Comparison of ENCODE assay signal across 1 cellular context in the genomic region with DNA sequence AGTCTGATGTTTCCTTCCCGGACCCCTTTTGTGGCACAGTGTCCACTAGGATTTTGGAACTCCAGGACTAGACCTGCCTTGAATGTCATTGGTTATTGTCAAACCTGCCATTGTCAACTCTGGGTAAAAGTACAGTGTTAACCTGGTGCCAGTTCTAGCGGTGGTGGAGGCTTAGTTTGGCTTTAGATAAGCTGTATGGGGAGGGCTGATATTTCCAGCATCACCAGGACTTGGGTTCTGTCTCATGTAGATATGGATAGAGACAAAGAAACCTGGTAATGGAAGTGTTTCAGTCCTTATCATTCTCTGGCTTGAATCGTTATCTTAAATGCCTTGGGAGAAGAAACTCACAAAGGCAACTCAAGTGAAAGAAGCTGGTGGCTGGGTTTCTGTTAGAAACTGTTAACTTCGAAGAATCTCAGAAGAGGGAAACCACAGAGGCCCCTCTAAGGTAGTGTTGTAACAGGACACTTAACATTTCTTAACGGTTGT.
TF ChIP-seq lines count a peak whose summit lies in the region.

No MANE protein-coding gene starts in this region.

TF ChIP-seq in K562, 482 proteins besides CTCF, POLR2A, EP300 and RAD21 (continued from another document and continues in another):
- TF ChIP-seq SMAD1 (IDR thresholded peaks at IDR 0.05; ENCODE audit: low read depth, low read length, partially characterized antibody), result peak; percentile 85
- TF ChIP-seq PURB (CRISPR knock-in tag; IDR thresholded peaks at IDR 0.05; ENCODE audit: low read depth), result no peak
- TF ChIP-seq SAFB (IDR thresholded peaks at IDR 0.05; ENCODE audit: borderline replicate concordance, low read depth, low read length), result no peak
- TF ChIP-seq, protein P1, sequence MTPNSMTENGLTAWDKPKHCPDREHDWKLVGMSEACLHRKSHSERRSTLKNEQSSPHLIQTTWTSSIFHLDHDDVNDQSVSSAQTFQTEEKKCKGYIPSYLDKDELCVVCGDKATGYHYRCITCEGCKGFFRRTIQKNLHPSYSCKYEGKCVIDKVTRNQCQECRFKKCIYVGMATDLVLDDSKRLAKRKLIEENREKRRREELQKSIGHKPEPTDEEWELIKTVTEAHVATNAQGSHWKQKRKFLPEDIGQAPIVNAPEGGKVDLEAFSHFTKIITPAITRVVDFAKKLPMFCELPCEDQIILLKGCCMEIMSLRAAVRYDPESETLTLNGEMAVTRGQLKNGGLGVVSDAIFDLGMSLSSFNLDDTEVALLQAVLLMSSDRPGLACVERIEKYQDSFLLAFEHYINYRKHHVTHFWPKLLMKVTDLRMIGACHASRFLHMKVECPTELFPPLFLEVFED (CRISPR knock-in tag; conservative IDR thresholded peaks at IDR 0.05), result peak; percentile 77; the same call in 1 of the 2 replicates
- TF ChIP-seq HCFC1 (IDR thresholded peaks at IDR 0.05; ENCODE audit: low read depth, low read length), result no peak
- TF ChIP-seq, protein P2, sequence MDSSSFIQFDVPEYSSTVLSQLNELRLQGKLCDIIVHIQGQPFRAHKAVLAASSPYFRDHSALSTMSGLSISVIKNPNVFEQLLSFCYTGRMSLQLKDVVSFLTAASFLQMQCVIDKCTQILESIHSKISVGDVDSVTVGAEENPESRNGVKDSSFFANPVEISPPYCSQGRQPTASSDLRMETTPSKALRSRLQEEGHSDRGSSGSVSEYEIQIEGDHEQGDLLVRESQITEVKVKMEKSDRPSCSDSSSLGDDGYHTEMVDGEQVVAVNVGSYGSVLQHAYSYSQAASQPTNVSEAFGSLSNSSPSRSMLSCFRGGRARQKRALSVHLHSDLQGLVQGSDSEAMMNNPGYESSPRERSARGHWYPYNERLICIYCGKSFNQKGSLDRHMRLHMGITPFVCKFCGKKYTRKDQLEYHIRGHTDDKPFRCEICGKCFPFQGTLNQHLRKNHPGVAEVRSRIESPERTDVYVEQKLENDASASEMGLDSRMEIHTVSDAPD (CRISPR knock-in tag; IDR thresholded peaks at IDR 0.05), result peak; percentile 60; the same call in 1 of the 2 replicates
- TF ChIP-seq, protein P3, sequence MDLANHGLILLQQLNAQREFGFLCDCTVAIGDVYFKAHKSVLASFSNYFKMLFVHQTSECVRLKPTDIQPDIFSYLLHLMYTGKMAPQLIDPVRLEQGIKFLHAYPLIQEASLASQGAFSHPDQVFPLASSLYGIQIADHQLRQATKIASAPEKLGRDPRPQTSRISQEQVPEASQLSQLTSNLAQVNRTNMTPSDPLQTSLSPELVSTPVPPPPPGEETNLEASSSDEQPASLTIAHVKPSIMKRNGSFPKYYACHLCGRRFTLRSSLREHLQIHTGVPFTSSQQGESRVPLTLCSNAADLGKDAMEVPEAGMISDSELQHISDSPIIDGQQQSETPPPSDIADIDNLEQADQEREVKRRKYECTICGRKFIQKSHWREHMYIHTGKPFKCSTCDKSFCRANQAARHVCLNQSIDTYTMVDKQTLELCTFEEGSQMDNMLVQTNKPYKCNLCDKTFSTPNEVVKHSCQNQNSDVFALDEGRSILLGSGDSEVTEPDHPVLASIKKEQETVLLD (IDR thresholded peaks at IDR 0.05), result peak; percentile 81; the same call in 1 of the 2 replicates
- TF ChIP-seq, protein P4, sequence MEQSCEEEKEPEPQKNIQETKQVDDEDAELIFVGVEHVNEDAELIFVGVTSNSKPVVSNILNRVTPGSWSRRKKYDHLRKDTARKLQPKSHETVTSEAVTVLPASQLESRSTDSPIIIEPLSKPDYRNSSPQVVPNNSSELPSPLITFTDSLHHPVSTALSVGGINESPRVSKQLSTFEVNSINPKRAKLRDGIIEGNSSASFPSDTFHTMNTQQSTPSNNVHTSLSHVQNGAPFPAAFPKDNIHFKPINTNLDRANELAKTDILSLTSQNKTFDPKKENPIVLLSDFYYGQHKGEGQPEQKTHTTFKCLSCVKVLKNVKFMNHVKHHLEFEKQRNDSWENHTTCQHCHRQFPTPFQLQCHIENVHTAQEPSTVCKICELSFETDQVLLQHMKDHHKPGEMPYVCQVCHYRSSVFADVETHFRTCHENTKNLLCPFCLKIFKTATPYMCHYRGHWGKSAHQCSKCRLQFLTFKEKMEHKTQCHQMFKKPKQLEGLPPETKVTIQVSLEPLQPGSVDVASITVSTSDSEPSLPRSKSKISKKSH (CRISPR knock-in tag; IDR thresholded peaks at IDR 0.05), result no peak
- TF ChIP-seq, protein P5, sequence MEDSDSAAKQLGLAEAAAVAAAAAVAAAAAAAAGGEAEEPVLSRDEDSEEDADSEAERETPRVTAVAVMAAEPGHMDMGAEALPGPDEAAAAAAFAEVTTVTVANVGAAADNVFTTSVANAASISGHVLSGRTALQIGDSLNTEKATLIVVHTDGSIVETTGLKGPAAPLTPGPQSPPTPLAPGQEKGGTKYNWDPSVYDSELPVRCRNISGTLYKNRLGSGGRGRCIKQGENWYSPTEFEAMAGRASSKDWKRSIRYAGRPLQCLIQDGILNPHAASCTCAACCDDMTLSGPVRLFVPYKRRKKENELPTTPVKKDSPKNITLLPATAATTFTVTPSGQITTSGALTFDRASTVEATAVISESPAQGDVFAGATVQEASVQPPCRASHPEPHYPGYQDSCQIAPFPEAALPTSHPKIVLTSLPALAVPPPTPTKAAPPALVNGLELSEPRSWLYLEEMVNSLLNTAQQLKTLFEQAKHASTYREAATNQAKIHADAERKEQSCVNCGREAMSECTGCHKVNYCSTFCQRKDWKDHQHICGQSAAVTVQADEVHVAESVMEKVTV (CRISPR knock-in tag; IDR thresholded peaks at IDR 0.05), result 0 out of 2 replicates have a peak, but pooled peaks have one; percentile 25
- TF ChIP-seq MIER1 (IDR thresholded peaks at IDR 0.05; ENCODE audit: low read depth), result peak; percentile 97
- TF ChIP-seq ZNF507 (tag; conservative IDR thresholded peaks at IDR 0.05), result no peak
- TF ChIP-seq, protein P6, sequence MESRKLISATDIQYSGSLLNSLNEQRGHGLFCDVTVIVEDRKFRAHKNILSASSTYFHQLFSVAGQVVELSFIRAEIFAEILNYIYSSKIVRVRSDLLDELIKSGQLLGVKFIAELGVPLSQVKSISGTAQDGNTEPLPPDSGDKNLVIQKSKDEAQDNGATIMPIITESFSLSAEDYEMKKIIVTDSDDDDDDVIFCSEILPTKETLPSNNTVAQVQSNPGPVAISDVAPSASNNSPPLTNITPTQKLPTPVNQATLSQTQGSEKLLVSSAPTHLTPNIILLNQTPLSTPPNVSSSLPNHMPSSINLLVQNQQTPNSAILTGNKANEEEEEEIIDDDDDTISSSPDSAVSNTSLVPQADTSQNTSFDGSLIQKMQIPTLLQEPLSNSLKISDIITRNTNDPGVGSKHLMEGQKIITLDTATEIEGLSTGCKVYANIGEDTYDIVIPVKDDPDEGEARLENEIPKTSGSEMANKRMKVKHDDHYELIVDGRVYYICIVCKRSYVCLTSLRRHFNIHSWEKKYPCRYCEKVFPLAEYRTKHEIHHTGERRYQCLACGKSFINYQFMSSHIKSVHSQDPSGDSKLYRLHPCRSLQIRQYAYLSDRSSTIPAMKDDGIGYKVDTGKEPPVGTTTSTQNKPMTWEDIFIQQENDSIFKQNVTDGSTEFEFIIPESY (CRISPR knock-in tag; IDR thresholded peaks at IDR 0.05), result no peak; the same call in 1 of the 2 replicates
- TF ChIP-seq NFIC (IDR thresholded peaks at IDR 0.05), result peak; percentile 96
- TF ChIP-seq, protein P7, sequence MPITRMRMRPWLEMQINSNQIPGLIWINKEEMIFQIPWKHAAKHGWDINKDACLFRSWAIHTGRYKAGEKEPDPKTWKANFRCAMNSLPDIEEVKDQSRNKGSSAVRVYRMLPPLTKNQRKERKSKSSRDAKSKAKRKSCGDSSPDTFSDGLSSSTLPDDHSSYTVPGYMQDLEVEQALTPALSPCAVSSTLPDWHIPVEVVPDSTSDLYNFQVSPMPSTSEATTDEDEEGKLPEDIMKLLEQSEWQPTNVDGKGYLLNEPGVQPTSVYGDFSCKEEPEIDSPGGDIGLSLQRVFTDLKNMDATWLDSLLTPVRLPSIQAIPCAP (CRISPR knock-in tag; IDR thresholded peaks at IDR 0.05; ENCODE audit: borderline replicate concordance), result no peak
- no peak for TF ChIP-seq NFIX (CRISPR knock-in tag; IDR thresholded peaks at IDR 0.05; ENCODE audit: low read depth)
- no peak for TF ChIP-seq TEAD2 (tag; IDR thresholded peaks at IDR 0.05)
- TF ChIP-seq DACH1 (IDR thresholded peaks at IDR 0.05; ENCODE audit: partially characterized antibody), result no peak
- no peak for TF ChIP-seq KDM2B (CRISPR knock-in tag; IDR thresholded peaks at IDR 0.05)
- peak in 1 of 2 experiments; percentile 87; a peak in 2 of 4 replicates for TF ChIP-seq TEAD1 (CRISPR knock-in tag; IDR thresholded peaks at IDR 0.05)
- TF ChIP-seq FOXA3 (CRISPR knock-in tag; conservative IDR thresholded peaks at IDR 0.05 in 1 of 2, IDR thresholded peaks at IDR 0.05 in 1 of 2), result no peak
- peak; percentile 90 for TF ChIP-seq ZKSCAN1 (IDR thresholded peaks at IDR 0.05; ENCODE audit: low read depth, low read length)
- TF ChIP-seq HMGN3 (IDR thresholded peaks at IDR 0.05; ENCODE audit: borderline replicate concordance, extremely low read depth, insufficient read length, low read depth, low read length), result peak; percentile 92
- TF ChIP-seq, protein P8, sequence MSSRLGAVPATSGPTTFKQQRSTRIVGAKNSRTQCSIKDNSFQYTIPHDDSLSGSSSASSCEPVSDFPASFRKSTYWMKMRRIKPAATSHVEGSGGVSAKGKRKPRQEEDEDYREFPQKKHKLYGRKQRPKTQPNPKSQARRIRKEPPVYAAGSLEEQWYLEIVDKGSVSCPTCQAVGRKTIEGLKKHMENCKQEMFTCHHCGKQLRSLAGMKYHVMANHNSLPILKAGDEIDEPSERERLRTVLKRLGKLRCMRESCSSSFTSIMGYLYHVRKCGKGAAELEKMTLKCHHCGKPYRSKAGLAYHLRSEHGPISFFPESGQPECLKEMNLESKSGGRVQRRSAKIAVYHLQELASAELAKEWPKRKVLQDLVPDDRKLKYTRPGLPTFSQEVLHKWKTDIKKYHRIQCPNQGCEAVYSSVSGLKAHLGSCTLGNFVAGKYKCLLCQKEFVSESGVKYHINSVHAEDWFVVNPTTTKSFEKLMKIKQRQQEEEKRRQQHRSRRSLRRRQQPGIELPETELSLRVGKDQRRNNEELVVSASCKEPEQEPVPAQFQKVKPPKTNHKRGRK (tag; IDR thresholded peaks at IDR 0.05), result no peak
- TF ChIP-seq RBM39 (optimal IDR thresholded peaks at IDR 0.05; ENCODE audit: low read depth, low read length), result no peak
- TF ChIP-seq TSC22D4 (tag; IDR thresholded peaks at IDR 0.05), result no peak
- TF ChIP-seq, protein P9, sequence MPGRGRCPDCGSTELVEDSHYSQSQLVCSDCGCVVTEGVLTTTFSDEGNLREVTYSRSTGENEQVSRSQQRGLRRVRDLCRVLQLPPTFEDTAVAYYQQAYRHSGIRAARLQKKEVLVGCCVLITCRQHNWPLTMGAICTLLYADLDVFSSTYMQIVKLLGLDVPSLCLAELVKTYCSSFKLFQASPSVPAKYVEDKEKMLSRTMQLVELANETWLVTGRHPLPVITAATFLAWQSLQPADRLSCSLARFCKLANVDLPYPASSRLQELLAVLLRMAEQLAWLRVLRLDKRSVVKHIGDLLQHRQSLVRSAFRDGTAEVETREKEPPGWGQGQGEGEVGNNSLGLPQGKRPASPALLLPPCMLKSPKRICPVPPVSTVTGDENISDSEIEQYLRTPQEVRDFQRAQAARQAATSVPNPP (IDR thresholded peaks at IDR 0.05; ENCODE audit: borderline replicate concordance, insufficient read depth, insufficient read length), result no peak
- TF ChIP-seq FOXJ3 (CRISPR knock-in tag; IDR thresholded peaks at IDR 0.05), result no peak
- TF ChIP-seq, protein P10, sequence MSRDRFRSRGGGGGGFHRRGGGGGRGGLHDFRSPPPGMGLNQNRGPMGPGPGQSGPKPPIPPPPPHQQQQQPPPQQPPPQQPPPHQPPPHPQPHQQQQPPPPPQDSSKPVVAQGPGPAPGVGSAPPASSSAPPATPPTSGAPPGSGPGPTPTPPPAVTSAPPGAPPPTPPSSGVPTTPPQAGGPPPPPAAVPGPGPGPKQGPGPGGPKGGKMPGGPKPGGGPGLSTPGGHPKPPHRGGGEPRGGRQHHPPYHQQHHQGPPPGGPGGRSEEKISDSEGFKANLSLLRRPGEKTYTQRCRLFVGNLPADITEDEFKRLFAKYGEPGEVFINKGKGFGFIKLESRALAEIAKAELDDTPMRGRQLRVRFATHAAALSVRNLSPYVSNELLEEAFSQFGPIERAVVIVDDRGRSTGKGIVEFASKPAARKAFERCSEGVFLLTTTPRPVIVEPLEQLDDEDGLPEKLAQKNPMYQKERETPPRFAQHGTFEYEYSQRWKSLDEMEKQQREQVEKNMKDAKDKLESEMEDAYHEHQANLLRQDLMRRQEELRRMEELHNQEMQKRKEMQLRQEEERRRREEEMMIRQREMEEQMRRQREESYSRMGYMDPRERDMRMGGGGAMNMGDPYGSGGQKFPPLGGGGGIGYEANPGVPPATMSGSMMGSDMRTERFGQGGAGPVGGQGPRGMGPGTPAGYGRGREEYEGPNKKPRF (IDR thresholded peaks at IDR 0.05; ENCODE audit: low read depth, low read length), result no peak
- TF ChIP-seq ESRRA (IDR thresholded peaks at IDR 0.05; ENCODE audit: borderline replicate concordance, low read depth), result peak; percentile 73; the same call in 1 of the 2 replicates
- no peak for TF ChIP-seq YBX1 (IDR thresholded peaks at IDR 0.05)
- no peak for TF ChIP-seq PTRF (tag; IDR thresholded peaks at IDR 0.05)
- TF ChIP-seq PCBP2 (IDR thresholded peaks at IDR 0.05; ENCODE audit: low read depth, low read length, poor library complexity, severe bottlenecking), result no peak
- no peak for TF ChIP-seq ELF2 (CRISPR knock-in tag; IDR thresholded peaks at IDR 0.05)
- TF ChIP-seq, protein P11, sequence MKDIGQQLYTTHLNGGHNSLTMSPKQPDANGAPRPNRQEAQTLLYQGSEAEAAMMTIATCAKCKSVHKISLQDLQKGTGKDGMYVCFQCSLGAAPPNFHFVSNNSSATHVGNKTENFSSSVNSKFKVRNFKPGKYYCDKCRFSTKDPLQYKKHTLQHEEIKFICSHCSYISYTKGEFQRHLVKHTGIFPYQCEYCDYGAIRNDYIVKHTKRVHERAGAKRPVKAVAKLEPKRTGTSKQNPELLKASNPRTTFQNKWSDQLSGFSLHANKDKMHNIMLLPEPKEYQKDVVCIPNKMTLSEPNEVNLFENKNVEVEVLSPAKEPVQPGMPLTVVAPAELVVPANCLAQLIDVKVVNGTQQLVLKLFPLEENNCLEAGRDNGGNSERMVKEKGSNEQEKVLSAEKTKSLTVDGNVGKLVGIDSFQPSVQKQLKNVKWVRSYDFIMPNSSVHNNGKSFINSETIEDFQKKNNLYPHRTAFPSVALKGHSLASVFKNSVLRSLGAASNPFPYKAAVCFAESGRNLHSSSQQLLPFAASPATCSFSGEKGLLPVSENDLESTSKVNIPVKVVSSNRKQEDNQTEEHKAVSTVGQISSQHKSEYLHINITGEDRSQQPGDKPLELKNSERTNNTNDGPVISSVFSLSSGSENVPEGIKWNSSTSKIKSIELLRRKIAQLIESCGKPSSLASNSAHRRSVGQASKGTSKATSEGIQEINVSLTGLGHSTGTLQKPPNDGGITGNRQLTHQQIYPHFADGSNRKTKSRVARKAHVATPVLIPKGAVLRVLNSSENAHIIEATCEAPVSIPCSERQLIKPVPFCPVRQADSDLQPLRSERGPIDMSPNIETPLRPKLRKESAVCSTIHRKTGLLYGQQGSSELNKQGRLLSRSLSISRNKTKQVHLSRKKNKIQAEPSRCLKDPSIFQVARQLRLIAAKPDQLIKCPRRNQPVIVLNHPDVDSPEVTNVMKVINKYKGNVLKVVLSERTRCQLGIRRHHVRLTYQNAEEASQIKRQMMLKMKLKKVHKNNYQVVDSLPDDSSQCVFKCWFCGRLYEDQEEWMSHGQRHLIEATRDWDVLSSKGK (CRISPR knock-in tag; IDR thresholded peaks at IDR 0.05), result no peak
- TF ChIP-seq ELF1 (tag; IDR thresholded peaks at IDR 0.05), result no peak
- TF ChIP-seq GABPA (tag; conservative IDR thresholded peaks at IDR 0.05; ENCODE audit: low read depth), result no peak
- peak; percentile 98 for TF ChIP-seq SMARCE1 (IDR thresholded peaks at IDR 0.05)
- TF ChIP-seq MEIS2 (IDR thresholded peaks at IDR 0.05; ENCODE audit: partially characterized antibody), result peak; percentile 30
- no peak for TF ChIP-seq SRSF9 (IDR thresholded peaks at IDR 0.05; ENCODE audit: borderline replicate concordance, low read depth, low read length)
- TF ChIP-seq ZNF707 (CRISPR knock-in tag; conservative IDR thresholded peaks at IDR 0.05), result 0 out of 2 replicates have a peak, but pooled peaks have one; percentile 23
- TF ChIP-seq SMC3 (conservative IDR thresholded peaks at IDR 0.05; ENCODE audit: insufficient read depth, low read depth, low read length), result no peak
